In genomic region chr20:63937596-63937995, GRCh38 we compare ENCODE assay signal across 1 cellular context.
TF ChIP-seq lines count a peak whose summit lies in the region.

No MANE protein-coding gene starts in this region.

TF ChIP-seq in endothelial cell of umbilical vein, 7 proteins besides CTCF, POLR2A, EP300 and RAD21:
- TF ChIP-seq GATA2 (IDR thresholded peaks at IDR 0.05; ENCODE audit: insufficient read depth, insufficient read length, low read depth, low read length) (no peak), EZH2 (IDR thresholded peaks at IDR 0.05; ENCODE audit: borderline replicate concordance, low read depth, low read length, severe bottlenecking) (no peak), POLR2AphosphoS5 (IDR thresholded peaks at IDR 0.05; ENCODE audit: insufficient read depth, low read depth, low read length) (no peak), MYC (IDR thresholded peaks at IDR 0.05; ENCODE audit: low read depth, low read length) (no peak), FOS (IDR thresholded peaks at IDR 0.05; ENCODE audit: borderline replicate concordance, insufficient read depth, low read length) (no peak), JUN (IDR thresholded peaks at IDR 0.05; ENCODE audit: borderline replicate concordance, insufficient read depth, insufficient read length, low read depth) (no peak)
- TF ChIP-seq, protein P1, sequence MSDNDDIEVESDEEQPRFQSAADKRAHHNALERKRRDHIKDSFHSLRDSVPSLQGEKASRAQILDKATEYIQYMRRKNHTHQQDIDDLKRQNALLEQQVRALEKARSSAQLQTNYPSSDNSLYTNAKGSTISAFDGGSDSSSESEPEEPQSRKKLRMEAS (IDR thresholded peaks at IDR 0.05; ENCODE audit: insufficient read depth, insufficient read length): no peak
